In genomic region chr2:105494683-105495425, GRCh38 we compare ENCODE assay signal across 14 cellular contexts.
"Had no signal": no experiment of that assay in that cellular context is flagged by ENCODE, and none has a peak within 500 bp of the region (broad histone marks: within the 10 kb centered on the region; RNA-seq: fewer than 3 reads in every experiment).

No MANE protein-coding gene starts in this region.

- H3K36me3 ChIP-seq: ascending aorta, breast epithelium, thoracic aorta had no signal

- H3K27ac ChIP-seq: ascending aorta, thoracic aorta had no signal

- ATAC-seq: activated CD4-positive, CD25-positive, alpha-beta regulatory T cell treated with anti-CD3 and anti-CD28 coated beads, Interleukin-2, amount 50 U/mL, for 24 hours; stimulated activated naive CD8-positive, alpha-beta T cell treated with anti-CD3 and anti-CD28 coated beads, Interleukin-15, amount 100 ng/mL, for 72 hours had no signal

- H3K4me1 ChIP-seq: ascending aorta, breast epithelium had no signal

- H3K27me3 ChIP-seq: ascending aorta, breast epithelium had no signal

- DNase-seq: activated CD4-positive, alpha-beta T cell treated with anti-CD3 and anti-CD28 coated beads, Interleukin-2, amount 50 U/mL, for 4 hours; activated naive CD4-positive, alpha-beta T cell treated with anti-CD3 and anti-CD28 coated beads, Interleukin-2, amount 10 ng/mL, durations not matched to agents 7 days and 5 days; activated T-cell treated with anti-CD3 and anti-CD28 coated beads for 4 hours; glutamatergic neuron; naive B cell; posterior cingulate gyrus; stimulated activated naive CD8-positive, alpha-beta T cell treated with anti-CD3 and anti-CD28 coated beads, Interleukin-15, amount 100 ng/mL, for 72 hours; SW 1271; T-helper 9 cell had no signal

- H3K4me3 ChIP-seq: ascending aorta, breast epithelium, lung, thoracic aorta had no signal
